In genomic region chr12:94753071-94753779, GRCh38 we compare ENCODE assay signal across 15 cellular contexts.
DNase-seq lines count a peak whose midpoint lies in the region; ATAC-seq, FAIRE-seq and TF ChIP-seq lines count a peak whose summit lies in the region.
"Had no signal": no experiment of that assay in that cellular context is flagged by ENCODE, and none has a peak within 500 bp of the region (broad histone marks: within the 10 kb centered on the region; RNA-seq: fewer than 3 reads in every experiment).

No MANE protein-coding gene starts in this region.

- H4K20me1 ChIP-seq in HepG2 (ENCODE audit: insufficient read depth, low read length), result no peaks in the 10 kb centered on the region

- H2AFZ ChIP-seq in HepG2 (ENCODE audit: low read length), result no peak overlapping the region

- CTCF ChIA-PET in HepG2 (lab: Yijun Ruan, JAX; ENCODE audit: low intra/inter-chr PET ratio, low total read pairs), result no interaction called here

- DNase-seq in right atrium auricular region (ENCODE audit: low spot score) (peak; percentile 66), cardiac septum (ENCODE audit: low spot score) (no peak), cerebellar cortex (ENCODE audit: low spot score) (peak; percentile 74), HepG2 (ENCODE audit: low spot score) (no peak), uterus (peak; percentile 28 to 41), NCI-H524 (lab: John Stamatoyannopoulos, UW) (no peak)
- DNase-seq in activated CD4-positive, alpha-beta T cell treated with anti-CD3 and anti-CD28 coated beads for 1 hour, result no peak
- DNase-seq: activated T-cell treated with anti-CD3 and anti-CD28 coated beads, Interleukin-2, amount 50 U/mL, for 72 hours; DMS79 treated with DMSO at 0.1 percent for 48 hours; kidney; NCI-H1048; NCI-H774; stimulated activated naive B cell treated with anti-CD40 and anti-IgM and Interleukin-4, amounts not matched to agents 10 μg/mL and 1 μg/mL and 100 μg/mL, for 72 hours had no signal

- no peaks in the 10 kb centered on the region for H3K79me2 ChIP-seq in HepG2 (ENCODE audit: insufficient read depth, low read length)

- H3K9ac ChIP-seq in HepG2 (ENCODE audit: insufficient read depth, low read depth, low read length), result no peak overlapping the region

- no peaks in the 10 kb centered on the region for H3K27me3 ChIP-seq in right atrium auricular region
- peaks cover 1 to 3% of the 10 kb centered on the region in 2 experiments; a peak in 3 of 5 replicates for H3K27me3 ChIP-seq in HepG2 (ENCODE audit: control insufficient read depth in 1 of 2, insufficient read depth in 2 of 2, low read length in 2 of 2)
- H3K27me3 ChIP-seq in uterus, result no peaks in the 10 kb centered on the region
- H3K27me3 ChIP-seq: neutrophil had no signal

- H3K9me3 ChIP-seq in right atrium auricular region (no peaks in the 10 kb centered on the region), HepG2 (ENCODE audit: low read length) (no peaks in the 10 kb centered on the region), uterus (no peaks in the 10 kb centered on the region)
- H3K9me3 ChIP-seq: neutrophil had no signal

- H3K36me3 ChIP-seq in right atrium auricular region (no peaks in the 10 kb centered on the region), HepG2 (replicated peaks in 1 of 2; ENCODE audit: control insufficient read depth in 1 of 2, insufficient read depth in 2 of 2, low read length in 2 of 2) (no peaks in the 10 kb centered on the region), uterus (no peaks in the 10 kb centered on the region)
- H3K36me3 ChIP-seq: neutrophil had no signal

- TF ChIP-seq EP300 in HepG2 (IDR thresholded peaks at IDR 0.05; ENCODE audit: low read depth in 2 of 2, low read length in 2 of 2) (no peak), HepG2 (CRISPR knock-in tag; IDR thresholded peaks at IDR 0.05; ENCODE audit: borderline replicate concordance) (no peak)

- FAIRE-seq in HepG2 (lab: Jason Lieb, UNC), result no peak
- FAIRE-seq: kidney had no signal

- in situ Hi-C loops in HepG2 (cut with HindIII; ENCODE audit: extremely low pct_ligation_motif_present, low pct_unique_long_range_greater_than_20kb), result loop anchor here (25.0 kb wide), 1 partner anchor 616 kb away; the partner anchor contains the start of gene PLXNC1

- intact Hi-C loops in cardiac septum (cut with DNase I) (no loop called here), HepG2 (cut with micrococcal nuclease; ENCODE audit: unreplicated experiment) (no loop called here), uterus (cut with DNase I; ENCODE audit: low total_unique reads) (no loop called here)

- no TSS peak for BruUV-seq in HepG2 (replicated peaks; lab: Mats Ljungman, UMichigan)

- TF ChIP-seq POLR2A in HepG2 (IDR thresholded peaks at IDR 0.05; ENCODE audit: insufficient read depth in 1 of 2, low read depth in 2 of 2, low read length in 2 of 2) (no peak), uterus (IDR thresholded peaks at IDR 0.05) (no peak)

- H3K4me1 ChIP-seq in right atrium auricular region (no peaks in the 10 kb centered on the region), HepG2 (ENCODE audit: insufficient read depth, low read length) (peaks cover 8% of the 10 kb centered on the region), uterus (no peaks in the 10 kb centered on the region)

- WGBS in HepG2 (ENCODE audit: low lambda C conversion rate), result 51% methylated on average over 8 of the region's 8 CpGs

- H3K4me3 ChIP-seq in right atrium auricular region (no peak overlapping the region), HepG2 (replicated peaks in 1 of 3; ENCODE audit: insufficient read depth in 1 of 3, low read depth in 2 of 3, low read length in 3 of 3) (no peak overlapping the region), uterus (no peak overlapping the region)

- peak; percentile 29; the same call in 1 of the 3 replicates for ATAC-seq in HepG2
- no peak for ATAC-seq in GM21381 (IDR thresholded peaks at IDR 0.05; ENCODE audit: unreplicated experiment)
- ATAC-seq: activated T-cell treated with anti-CD3 and anti-CD28 coated beads, Interleukin-2, amount 50 U/mL, for 72 hours; stimulated activated naive B cell treated with anti-CD40 and anti-IgM and Interleukin-4, amounts not matched to agents 10 μg/mL and 1 μg/mL and 100 μg/mL, for 72 hours had no signal

- POLR2A ChIA-PET in HepG2 (lab: Yijun Ruan, JAX), result no interaction called here

- H3K27ac ChIP-seq in right atrium auricular region (no peak overlapping the region), HepG2 (ENCODE audit: extremely low read length, insufficient read depth, low read length) (no peak overlapping the region), uterus (no peak overlapping the region)
- H3K27ac ChIP-seq: neutrophil had no signal

- TF ChIP-seq CTCF in right atrium auricular region (IDR thresholded peaks at IDR 0.05), result no peak
- peak; percentile 33 for TF ChIP-seq CTCF in HepG2 (CRISPR knock-in tag; IDR thresholded peaks at IDR 0.05)
- TF ChIP-seq CTCF in uterus (IDR thresholded peaks at IDR 0.05), result peak in 2 of 4 experiments; percentile 12 to 24

- no peak overlapping the region for H3K4me2 ChIP-seq in HepG2 (ENCODE audit: low read depth, low read length)

- TF ChIP-seq RAD21 in HepG2 (CRISPR knock-in tag; IDR thresholded peaks at IDR 0.05), result no peak

TF ChIP-seq in HepG2, 621 proteins besides CTCF, POLR2A, EP300 and RAD21:
- TF ChIP-seq CEBPB (IDR thresholded peaks at IDR 0.05; ENCODE audit: borderline replicate concordance, low read depth, low read length) (peak; percentile 11; the same call in 1 of the 2 replicates), STAG1 (CRISPR knock-in tag; IDR thresholded peaks at IDR 0.05) (peak; percentile 25), MAFK (conservative IDR thresholded peaks at IDR 0.05 in 1 of 2, IDR thresholded peaks at IDR 0.05 in 1 of 2; ENCODE audit: low read length in 2 of 2) (peak; percentile 71 to 87), MAFF (IDR thresholded peaks at IDR 0.05; ENCODE audit: low read depth, low read length) (peak; percentile 79), ZBTB37 (CRISPR knock-in tag; IDR thresholded peaks at IDR 0.05) (no peak)

Comparison
In these comparisons a context has a peak if more than half of its experiments do, and no peak if none do; other contexts are left out.
1. DNase-seq: peak in right atrium auricular region (single experiment), cerebellar cortex (single experiment) and uterus (2 of 2); none in cardiac septum (single experiment), HepG2 (single experiment), NCI-H524 (0 of 2) and activated CD4-positive, alpha-beta T cell treated with anti-CD3 and anti-CD28 coated beads for 1 hour (single experiment).